Comparison of ENCODE assay signal across 10 cellular contexts in the genomic region with DNA sequence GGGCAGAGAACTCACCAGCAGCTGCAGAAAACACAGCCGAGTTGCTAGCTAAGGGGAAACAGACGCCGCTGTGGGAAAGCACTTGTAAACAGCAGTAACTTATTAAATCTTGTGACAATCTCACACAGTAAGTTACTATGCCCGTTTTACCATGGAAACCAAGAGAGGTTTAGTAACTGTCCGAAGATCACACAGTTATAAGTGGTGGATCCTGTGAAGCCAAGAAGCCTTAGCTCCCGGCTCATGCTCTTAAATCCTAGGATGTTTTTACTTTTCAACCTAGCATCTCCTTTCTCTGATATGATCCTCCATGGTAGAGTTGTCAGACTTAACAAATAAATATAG. TPM values are rescaled to one million over a fixed set of nuclear protein-coding genes. Genes with fewer than 3 reads are reported as not detected.
DNase-seq lines count a peak whose midpoint lies in the region; ATAC-seq and TF ChIP-seq lines count a peak whose summit lies in the region.
"Had no signal": no experiment of that assay in that cellular context is flagged by ENCODE, and none has a peak within 500 bp of the region (broad histone marks: within the 10 kb centered on the region; RNA-seq: fewer than 3 reads in every experiment).

No MANE protein-coding gene starts in this region.

- peak overlapping the region; percentile 70 for H3K4me3 Mint-ChIP-seq in activated CD8-positive, alpha-beta T cell treated with anti-CD3 and anti-CD28 coated beads, Interleukin-2, amount 10 ng/mL, durations not matched to agents 7 days and 5 days
- H3K4me3 Mint-ChIP-seq in activated CD8-positive, alpha-beta T cell treated with anti-CD3 and anti-CD28 coated beads for 36 hours, result no peak overlapping the region
- H3K4me3 Mint-ChIP-seq in brain, result peak overlapping the region; percentile 89 to 93 (median 91)

- WGBS in liver, result 15% methylated on average over 6 of the region's 6 CpGs

- POLR2A ChIA-PET in activated CD8-positive, alpha-beta T cell treated with anti-CD3 and anti-CD28 coated beads, Interleukin-2, amount 10 ng/mL, durations not matched to agents 7 days and 5 days (lab: Charles Lee), result interaction anchor here (0.5 kb wide), 1 partner anchor 57 kb away, joined by 3 read pairs; no protein-coding TSS in a partner anchor
- POLR2A ChIA-PET in activated CD8-positive, alpha-beta T cell treated with anti-CD3 and anti-CD28 coated beads for 36 hours (lab: Charles Lee), result no interaction called here
- POLR2A ChIA-PET in A673 (lab: Charles Lee; ENCODE audit: low non-redundant PET), result interaction anchor here (0.6 kb wide), 1 partner anchor 31 kb away, joined by 3 read pairs; no protein-coding TSS in a partner anchor

- no peaks in the 10 kb centered on the region for H3K36me3 ChIP-seq in liver (ENCODE audit: control insufficient read depth in 4 of 4, insufficient read depth in 3 of 4, low read depth in 1 of 4, low read length in 3 of 4)
- H3K36me3 ChIP-seq in stomach smooth muscle (ENCODE audit: control insufficient read depth in 2 of 2, insufficient read depth in 2 of 2, low read length in 2 of 2), result no peaks in the 10 kb centered on the region
- no peaks in the 10 kb centered on the region for H3K36me3 ChIP-seq in A673 (ENCODE audit: insufficient read depth, low read length, poor library complexity, severe bottlenecking)
- H3K36me3 ChIP-seq: upper lobe of right lung had no signal

- CTCF ChIA-PET in activated CD8-positive, alpha-beta T cell treated with anti-CD3 and anti-CD28 coated beads, Interleukin-2, amount 10 ng/mL, durations not matched to agents 7 days and 5 days (lab: Charles Lee), result interaction anchor here (0.8 to 2.0 kb wide), 5 partner anchors 9 to 834 kb away, joined by 3 to 7 read pairs (median 3); no protein-coding TSS in a partner anchor
- CTCF ChIA-PET in activated CD8-positive, alpha-beta T cell treated with anti-CD3 and anti-CD28 coated beads for 36 hours (lab: Charles Lee), result interaction anchor here (0.6 to 1.7 kb wide), 7 partner anchors 10 to 834 kb away, joined by 3 to 7 read pairs (median 3); no protein-coding TSS in a partner anchor
- CTCF ChIA-PET in A673 (lab: Charles Lee), result interaction anchor here (0.7 to 1.6 kb wide), 3 partner anchors 109 to 834 kb away, joined by 4 to 11 read pairs (median 10); no protein-coding TSS in a partner anchor

- H3K27ac ChIP-seq in liver (ENCODE audit: low read depth in 1 of 2, low read length in 2 of 2) (peak overlapping the region; percentile 53 to 68), stomach smooth muscle (ENCODE audit: low read length) (peak overlapping the region; percentile 84), A673 (ENCODE audit: low read depth, low read length, poor library complexity, severe bottlenecking) (no peak overlapping the region)

- no peaks in the 10 kb centered on the region for H3K9me3 Mint-ChIP-seq in activated CD8-positive, alpha-beta T cell treated with anti-CD3 and anti-CD28 coated beads, Interleukin-2, amount 10 ng/mL, durations not matched to agents 7 days and 5 days (ENCODE audit: insufficient read depth)
- no peaks in the 10 kb centered on the region for H3K9me3 Mint-ChIP-seq in activated CD8-positive, alpha-beta T cell treated with anti-CD3 and anti-CD28 coated beads for 36 hours
- peaks cover 0 to 9% (median 0%) of the 10 kb centered on the region in 5 experiments for H3K9me3 Mint-ChIP-seq in brain

- peaks cover 0 to 42% (median 27%) of the 10 kb centered on the region in 4 donors for H3K4me1 ChIP-seq in liver (ENCODE audit: control insufficient read depth in 4 of 4, insufficient read depth in 4 of 4, low read length in 3 of 4)
- H3K4me1 ChIP-seq in stomach smooth muscle (ENCODE audit: control insufficient read depth, insufficient read depth, low read length), result peaks cover 46% of the 10 kb centered on the region
- H3K4me1 ChIP-seq in A673 (ENCODE audit: insufficient read depth, low read length, poor library complexity, severe bottlenecking), result peaks cover 15% of the 10 kb centered on the region

- DNase-seq in activated CD8-positive, alpha-beta T cell treated with anti-CD3 and anti-CD28 coated beads, Interleukin-2, amount 10 ng/mL, durations not matched to agents 7 days and 5 days, result no peak
- no peak for DNase-seq in activated CD8-positive, alpha-beta T cell treated with anti-CD3 and anti-CD28 coated beads for 36 hours
- DNase-seq in NCI-H1092 treated with DMSO at 0.1 percent for 48 hours (lab: John Stamatoyannopoulos, UW) (no peak), A673 (ENCODE audit: low spot score) (no peak)
- DNase-seq: activated CD4-positive, CD25-positive, alpha-beta regulatory T cell; upper lobe of right lung had no signal

- TF ChIP-seq RAD21 in liver (IDR thresholded peaks at IDR 0.05), result peak in 1 of 2 donors; percentile 3

- no TSS peak for BruUV-seq in A673 (replicated peaks; lab: Mats Ljungman, UMichigan)

- no peak for ATAC-seq in activated CD8-positive, alpha-beta T cell treated with anti-CD3 and anti-CD28 coated beads, Interleukin-2, amount 10 ng/mL, durations not matched to agents 7 days and 5 days
- ATAC-seq in activated CD8-positive, alpha-beta T cell treated with anti-CD3 and anti-CD28 coated beads for 36 hours, result no peak
- no peak for ATAC-seq in GM18870 (IDR thresholded peaks at IDR 0.05; ENCODE audit: unreplicated experiment)

- no peak for TF ChIP-seq CTCF in activated CD8-positive, alpha-beta T cell treated with anti-CD3 and anti-CD28 coated beads for 36 hours (IDR thresholded peaks at IDR 0.05)
- no peak for TF ChIP-seq CTCF in brain (conservative IDR thresholded peaks at IDR 0.05)
- no peak for TF ChIP-seq CTCF in liver (IDR thresholded peaks at IDR 0.05; ENCODE audit: low read depth, low read length, missing input control)
- TF ChIP-seq CTCF in A673 (conservative IDR thresholded peaks at IDR 0.05; ENCODE audit: low read depth, low read length), result no peak

- H3K4me3 ChIP-seq in liver (ENCODE audit: low read depth in 1 of 3, low read length in 3 of 3), result peak overlapping the region in 2 of 3 donors; percentile 72 to 83
- H3K4me3 ChIP-seq in stomach smooth muscle (ENCODE audit: low read length in 2 of 2), result peak overlapping the region; percentile 82 to 93
- no peak overlapping the region for H3K4me3 ChIP-seq in A673 (ENCODE audit: low read depth, low read length, poor library complexity, severe bottlenecking)

- H3K4me1 Mint-ChIP-seq in activated CD8-positive, alpha-beta T cell treated with anti-CD3 and anti-CD28 coated beads, Interleukin-2, amount 10 ng/mL, durations not matched to agents 7 days and 5 days (ENCODE audit: low read depth), result peaks cover 17% of the 10 kb centered on the region
- peaks cover 9% of the 10 kb centered on the region for H3K4me1 Mint-ChIP-seq in activated CD8-positive, alpha-beta T cell treated with anti-CD3 and anti-CD28 coated beads for 36 hours (ENCODE audit: low read depth)
- peaks cover 77% of the 10 kb centered on the region for H3K4me1 Mint-ChIP-seq in brain

- intact Hi-C loops in activated CD8-positive, alpha-beta T cell treated with anti-CD3 and anti-CD28 coated beads for 36 hours (cut with micrococcal nuclease), result no loop called here
- intact Hi-C loops in A673 (cut with micrococcal nuclease; ENCODE audit: unreplicated experiment), result loop anchor here (2.0 to 5.0 kb wide), 2 partner anchors 506 to 834 kb away; no protein-coding TSS in a partner anchor

- peaks cover 61% of the 10 kb centered on the region for H3K27me3 Mint-ChIP-seq in activated CD8-positive, alpha-beta T cell treated with anti-CD3 and anti-CD28 coated beads, Interleukin-2, amount 10 ng/mL, durations not matched to agents 7 days and 5 days (ENCODE audit: low read depth)
- H3K27me3 Mint-ChIP-seq in activated CD8-positive, alpha-beta T cell treated with anti-CD3 and anti-CD28 coated beads for 36 hours, result peaks cover 51% of the 10 kb centered on the region
- H3K27me3 Mint-ChIP-seq in brain, result peaks cover 43% of the 10 kb centered on the region

- no peak overlapping the region for H3K9ac ChIP-seq in liver (ENCODE audit: low read depth in 1 of 2, low read length in 2 of 2)
- H3K9ac ChIP-seq in stomach smooth muscle (ENCODE audit: low read length in 2 of 2), result peak overlapping the region; percentile 6 to 91

- H3K9me3 ChIP-seq in liver (ENCODE audit: control insufficient read depth in 4 of 4, low read length in 3 of 4) (no peaks in the 10 kb centered on the region), stomach smooth muscle (ENCODE audit: control insufficient read depth in 2 of 2, low read length in 2 of 2) (no peaks in the 10 kb centered on the region), A673 (ENCODE audit: low read depth, low read length, poor library complexity, severe bottlenecking) (no peaks in the 10 kb centered on the region)
- H3K9me3 ChIP-seq: upper lobe of right lung had no signal

- H3K27me3 ChIP-seq in liver (ENCODE audit: control insufficient read depth in 4 of 4, insufficient read depth in 4 of 4, low read length in 3 of 4), result no peaks in the 10 kb centered on the region
- no peaks in the 10 kb centered on the region for H3K27me3 ChIP-seq in stomach smooth muscle (ENCODE audit: control insufficient read depth in 1 of 2, insufficient read depth in 2 of 2, low read length in 2 of 2)
- peaks cover 57% of the 10 kb centered on the region for H3K27me3 ChIP-seq in A673 (replicated peaks; ENCODE audit: insufficient read depth, low read depth, low read length, poor library complexity)

- H3K27ac Mint-ChIP-seq in activated CD8-positive, alpha-beta T cell treated with anti-CD3 and anti-CD28 coated beads, Interleukin-2, amount 10 ng/mL, durations not matched to agents 7 days and 5 days, result no peak overlapping the region
- no peak overlapping the region for H3K27ac Mint-ChIP-seq in activated CD8-positive, alpha-beta T cell treated with anti-CD3 and anti-CD28 coated beads for 36 hours
- peak overlapping the region; percentile 65 to 98 (median 88) for H3K27ac Mint-ChIP-seq in brain

- H3K36me3 Mint-ChIP-seq in activated CD8-positive, alpha-beta T cell treated with anti-CD3 and anti-CD28 coated beads, Interleukin-2, amount 10 ng/mL, durations not matched to agents 7 days and 5 days (ENCODE audit: low read depth), result no peaks in the 10 kb centered on the region
- no peaks in the 10 kb centered on the region for H3K36me3 Mint-ChIP-seq in activated CD8-positive, alpha-beta T cell treated with anti-CD3 and anti-CD28 coated beads for 36 hours (ENCODE audit: low read depth)
- no peaks in the 10 kb centered on the region for H3K36me3 Mint-ChIP-seq in brain

RNA-seq across cellular contexts. Expression of a gene that starts 1.5 kb away (rescaled TPM):
- under 1 TPM; 0.58 to 0.70 TPM for total RNA-seq in activated CD8-positive, alpha-beta T cell treated with anti-CD3 and anti-CD28 coated beads, Interleukin-2, amount 10 ng/mL, durations not matched to agents 7 days and 5 days
- under 1 TPM; 0.47 to 0.50 TPM for total RNA-seq in activated CD8-positive, alpha-beta T cell treated with anti-CD3 and anti-CD28 coated beads for 36 hours
- polyA plus RNA-seq in brain (ENCODE audit: insufficient read depth, low read depth, low replicate concordance), result 18.8 TPM
- 10 to 100 TPM; 11.4 to 12.6 TPM for total RNA-seq in liver
- polyA plus RNA-seq in liver, result 10 to 100 TPM in 1 of 2 donors, 1 to 10 TPM in 1; 8.1 to 25.4 TPM
- 0.68 and 0.69 TPM in 2 replicates for total RNA-seq in A673 (2021)

Comparison
In these comparisons a context has a peak if more than half of its experiments do, and no peak if none do; other contexts are left out.
1. H3K27ac Mint-ChIP-seq: peak in brain (5 of 5); none in activated CD8-positive, alpha-beta T cell treated with anti-CD3 and anti-CD28 coated beads, Interleukin-2, amount 10 ng/mL, durations not matched to agents 7 days and 5 days (single experiment) and activated CD8-positive, alpha-beta T cell treated with anti-CD3 and anti-CD28 coated beads for 36 hours (single experiment).
2. H3K9ac ChIP-seq: peak in stomach smooth muscle (2 of 2); none in liver (0 of 2).